ENCODE assay signal across 5 cellular contexts in genomic region chr12:108656247-108656646, GRCh38. TPM values are rescaled to one million over a fixed set of nuclear protein-coding genes. Genes with fewer than 3 reads are reported as not detected.
"Had no signal": no experiment of that assay in that cellular context is flagged by ENCODE, and none has a peak within 500 bp of the region (broad histone marks: within the 10 kb centered on the region; RNA-seq: fewer than 3 reads in every experiment).

No MANE protein-coding gene starts in this region.

RNA-seq across cellular contexts. Expression of gene SELPLG, which starts 22.6 kb away (rescaled TPM):
- total RNA-seq: NCI-H460 had no signal

RNA-seq across cellular contexts. Expression of gene TMEM119, which starts 58.4 kb away (rescaled TPM):
- total RNA-seq: MCF 10A, NCI-H460, OCI-LY7, PC-9, SK-MEL-5 had no signal
